Comparison of ENCODE assay signal across 3 cellular contexts in the genomic region with DNA sequence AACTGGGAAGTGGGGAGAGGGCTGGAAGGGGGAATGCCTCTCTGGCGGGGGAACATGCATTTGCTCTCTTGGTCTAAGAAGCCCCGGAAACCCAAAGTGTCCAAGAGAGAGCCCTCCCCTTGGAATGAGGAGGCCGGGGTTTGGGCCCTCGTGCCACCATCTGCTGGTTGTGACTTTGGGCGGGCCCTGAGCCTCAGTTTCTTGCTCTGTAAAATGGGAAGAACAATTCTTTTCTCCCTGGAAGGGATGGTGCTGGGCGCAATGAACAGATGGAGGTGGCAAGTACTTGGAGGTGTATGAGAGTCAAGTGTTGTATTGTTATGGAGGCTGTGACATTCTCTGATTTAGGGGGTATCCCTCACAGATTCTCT.
TF ChIP-seq lines count a peak whose summit lies in the region.

No MANE protein-coding gene starts in this region.

TF ChIP-seq in A549, 52 proteins besides CTCF, POLR2A, EP300 and RAD21:
- TF ChIP-seq HOXA7 (CRISPR knock-in tag; IDR thresholded peaks at IDR 0.05) = no peak
- TF ChIP-seq SREBF2 (IDR thresholded peaks at IDR 0.05) = no peak
- TF ChIP-seq EHF (CRISPR knock-in tag; IDR thresholded peaks at IDR 0.05) = no peak
TF ChIP-seq in A549: peak in this region for 0.

TF ChIP-seq in GM23338, 12 proteins besides CTCF, POLR2A, EP300 and RAD21 (continues in another document):
- TF ChIP-seq ZNF331 (CRISPR knock-in tag; IDR thresholded peaks at IDR 0.05; ENCODE audit: low read depth) = no peak
- TF ChIP-seq NANOG (IDR thresholded peaks at IDR 0.05; ENCODE audit: borderline replicate concordance) = no peak
- no peak for TF ChIP-seq EZH2phosphoT487 (IDR thresholded peaks at IDR 0.05; ENCODE audit: unreplicated experiment)
- TF ChIP-seq, protein P1, sequence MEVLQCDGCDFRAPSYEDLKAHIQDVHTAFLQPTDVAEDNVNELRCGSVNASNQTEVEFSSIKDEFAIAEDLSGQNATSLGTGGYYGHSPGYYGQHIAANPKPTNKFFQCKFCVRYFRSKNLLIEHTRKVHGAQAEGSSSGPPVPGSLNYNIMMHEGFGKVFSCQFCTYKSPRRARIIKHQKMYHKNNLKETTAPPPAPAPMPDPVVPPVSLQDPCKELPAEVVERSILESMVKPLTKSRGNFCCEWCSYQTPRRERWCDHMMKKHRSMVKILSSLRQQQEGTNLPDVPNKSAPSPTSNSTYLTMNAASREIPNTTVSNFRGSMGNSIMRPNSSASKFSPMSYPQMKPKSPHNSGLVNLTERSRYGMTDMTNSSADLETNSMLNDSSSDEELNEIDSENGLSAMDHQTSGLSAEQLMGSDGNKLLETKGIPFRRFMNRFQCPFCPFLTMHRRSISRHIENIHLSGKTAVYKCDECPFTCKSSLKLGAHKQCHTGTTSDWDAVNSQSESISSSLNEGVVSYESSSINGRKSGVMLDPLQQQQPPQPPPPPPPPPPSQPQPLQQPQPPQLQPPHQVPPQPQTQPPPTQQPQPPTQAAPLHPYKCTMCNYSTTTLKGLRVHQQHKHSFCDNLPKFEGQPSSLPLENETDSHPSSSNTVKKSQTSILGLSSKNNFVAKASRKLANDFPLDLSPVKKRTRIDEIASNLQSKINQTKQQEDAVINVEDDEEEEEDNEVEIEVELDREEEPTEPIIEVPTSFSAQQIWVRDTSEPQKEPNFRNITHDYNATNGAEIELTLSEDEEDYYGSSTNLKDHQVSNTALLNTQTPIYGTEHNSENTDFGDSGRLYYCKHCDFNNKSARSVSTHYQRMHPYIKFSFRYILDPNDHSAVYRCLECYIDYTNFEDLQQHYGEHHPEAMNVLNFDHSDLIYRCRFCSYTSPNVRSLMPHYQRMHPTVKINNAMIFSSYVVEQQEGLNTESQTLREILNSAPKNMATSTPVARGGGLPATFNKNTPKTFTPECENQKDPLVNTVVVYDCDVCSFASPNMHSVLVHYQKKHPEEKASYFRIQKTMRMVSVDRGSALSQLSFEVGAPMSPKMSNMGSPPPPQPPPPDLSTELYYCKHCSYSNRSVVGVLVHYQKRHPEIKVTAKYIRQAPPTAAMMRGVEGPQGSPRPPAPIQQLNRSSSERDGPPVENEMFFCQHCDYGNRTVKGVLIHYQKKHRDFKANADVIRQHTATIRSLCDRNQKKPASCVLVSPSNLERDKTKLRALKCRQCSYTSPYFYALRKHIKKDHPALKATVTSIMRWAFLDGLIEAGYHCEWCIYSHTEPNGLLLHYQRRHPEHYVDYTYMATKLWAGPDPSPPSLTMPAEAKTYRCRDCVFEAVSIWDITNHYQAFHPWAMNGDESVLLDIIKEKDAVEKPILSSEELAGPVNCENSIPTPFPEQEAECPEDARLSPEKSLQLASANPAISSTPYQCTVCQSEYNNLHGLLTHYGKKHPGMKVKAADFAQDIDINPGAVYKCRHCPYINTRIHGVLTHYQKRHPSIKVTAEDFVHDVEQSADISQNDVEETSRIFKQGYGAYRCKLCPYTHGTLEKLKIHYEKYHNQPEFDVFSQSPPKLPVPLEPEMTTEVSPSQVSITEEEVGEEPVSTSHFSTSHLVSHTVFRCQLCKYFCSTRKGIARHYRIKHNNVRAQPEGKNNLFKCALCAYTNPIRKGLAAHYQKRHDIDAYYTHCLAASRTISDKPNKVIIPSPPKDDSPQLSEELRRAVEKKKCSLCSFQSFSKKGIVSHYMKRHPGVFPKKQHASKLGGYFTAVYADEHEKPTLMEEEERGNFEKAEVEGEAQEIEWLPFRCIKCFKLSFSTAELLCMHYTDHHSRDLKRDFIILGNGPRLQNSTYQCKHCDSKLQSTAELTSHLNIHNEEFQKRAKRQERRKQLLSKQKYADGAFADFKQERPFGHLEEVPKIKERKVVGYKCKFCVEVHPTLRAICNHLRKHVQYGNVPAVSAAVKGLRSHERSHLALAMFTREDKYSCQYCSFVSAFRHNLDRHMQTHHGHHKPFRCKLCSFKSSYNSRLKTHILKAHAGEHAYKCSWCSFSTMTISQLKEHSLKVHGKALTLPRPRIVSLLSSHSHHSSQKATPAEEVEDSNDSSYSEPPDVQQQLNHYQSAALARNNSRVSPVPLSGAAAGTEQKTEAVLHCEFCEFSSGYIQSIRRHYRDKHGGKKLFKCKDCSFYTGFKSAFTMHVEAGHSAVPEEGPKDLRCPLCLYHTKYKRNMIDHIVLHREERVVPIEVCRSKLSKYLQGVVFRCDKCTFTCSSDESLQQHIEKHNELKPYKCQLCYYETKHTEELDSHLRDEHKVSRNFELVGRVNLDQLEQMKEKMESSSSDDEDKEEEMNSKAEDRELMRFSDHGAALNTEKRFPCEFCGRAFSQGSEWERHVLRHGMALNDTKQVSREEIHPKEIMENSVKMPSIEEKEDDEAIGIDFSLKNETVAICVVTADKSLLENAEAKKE (CRISPR knock-in tag; IDR thresholded peaks at IDR 0.05) = no peak
- no peak for TF ChIP-seq JUNB (IDR thresholded peaks at IDR 0.05; ENCODE audit: unreplicated experiment)
- TF ChIP-seq ZNF114 (CRISPR knock-in tag; IDR thresholded peaks at IDR 0.05) = no peak
- no peak for TF ChIP-seq EZH2 (IDR thresholded peaks at IDR 0.05; ENCODE audit: low read depth, unreplicated experiment)
- TF ChIP-seq, protein P2, sequence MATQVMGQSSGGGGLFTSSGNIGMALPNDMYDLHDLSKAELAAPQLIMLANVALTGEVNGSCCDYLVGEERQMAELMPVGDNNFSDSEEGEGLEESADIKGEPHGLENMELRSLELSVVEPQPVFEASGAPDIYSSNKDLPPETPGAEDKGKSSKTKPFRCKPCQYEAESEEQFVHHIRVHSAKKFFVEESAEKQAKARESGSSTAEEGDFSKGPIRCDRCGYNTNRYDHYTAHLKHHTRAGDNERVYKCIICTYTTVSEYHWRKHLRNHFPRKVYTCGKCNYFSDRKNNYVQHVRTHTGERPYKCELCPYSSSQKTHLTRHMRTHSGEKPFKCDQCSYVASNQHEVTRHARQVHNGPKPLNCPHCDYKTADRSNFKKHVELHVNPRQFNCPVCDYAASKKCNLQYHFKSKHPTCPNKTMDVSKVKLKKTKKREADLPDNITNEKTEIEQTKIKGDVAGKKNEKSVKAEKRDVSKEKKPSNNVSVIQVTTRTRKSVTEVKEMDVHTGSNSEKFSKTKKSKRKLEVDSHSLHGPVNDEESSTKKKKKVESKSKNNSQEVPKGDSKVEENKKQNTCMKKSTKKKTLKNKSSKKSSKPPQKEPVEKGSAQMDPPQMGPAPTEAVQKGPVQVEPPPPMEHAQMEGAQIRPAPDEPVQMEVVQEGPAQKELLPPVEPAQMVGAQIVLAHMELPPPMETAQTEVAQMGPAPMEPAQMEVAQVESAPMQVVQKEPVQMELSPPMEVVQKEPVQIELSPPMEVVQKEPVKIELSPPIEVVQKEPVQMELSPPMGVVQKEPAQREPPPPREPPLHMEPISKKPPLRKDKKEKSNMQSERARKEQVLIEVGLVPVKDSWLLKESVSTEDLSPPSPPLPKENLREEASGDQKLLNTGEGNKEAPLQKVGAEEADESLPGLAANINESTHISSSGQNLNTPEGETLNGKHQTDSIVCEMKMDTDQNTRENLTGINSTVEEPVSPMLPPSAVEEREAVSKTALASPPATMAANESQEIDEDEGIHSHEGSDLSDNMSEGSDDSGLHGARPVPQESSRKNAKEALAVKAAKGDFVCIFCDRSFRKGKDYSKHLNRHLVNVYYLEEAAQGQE (IDR thresholded peaks at IDR 0.05; ENCODE audit: unreplicated experiment) = no peak
- no peak for TF ChIP-seq CREB1 (CRISPR knock-in tag; IDR thresholded peaks at IDR 0.05; ENCODE audit: low read depth)
- TF ChIP-seq STAT1 (IDR thresholded peaks at IDR 0.05; ENCODE audit: unreplicated experiment) = no peak

TF ChIP-seq in H1, 55 proteins besides CTCF, POLR2A, EP300 and RAD21:
- TF ChIP-seq, protein P3, sequence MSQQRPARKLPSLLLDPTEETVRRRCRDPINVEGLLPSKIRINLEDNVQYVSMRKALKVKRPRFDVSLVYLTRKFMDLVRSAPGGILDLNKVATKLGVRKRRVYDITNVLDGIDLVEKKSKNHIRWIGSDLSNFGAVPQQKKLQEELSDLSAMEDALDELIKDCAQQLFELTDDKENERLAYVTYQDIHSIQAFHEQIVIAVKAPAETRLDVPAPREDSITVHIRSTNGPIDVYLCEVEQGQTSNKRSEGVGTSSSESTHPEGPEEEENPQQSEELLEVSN (IDR thresholded peaks at IDR 0.05) = no peak
- TF ChIP-seq KDM1A (IDR thresholded peaks at IDR 0.05; ENCODE audit: borderline replicate concordance, low read length) = peak; percentile 68; the same call in 1 of the 2 replicates
- no peak for TF ChIP-seq RFX5 (IDR thresholded peaks at IDR 0.05; ENCODE audit: borderline replicate concordance, low read depth, low read length)
TF ChIP-seq in H1: peak in this region for 1.
